9 cellular contexts compared by ENCODE assay signal in the genomic region with DNA sequence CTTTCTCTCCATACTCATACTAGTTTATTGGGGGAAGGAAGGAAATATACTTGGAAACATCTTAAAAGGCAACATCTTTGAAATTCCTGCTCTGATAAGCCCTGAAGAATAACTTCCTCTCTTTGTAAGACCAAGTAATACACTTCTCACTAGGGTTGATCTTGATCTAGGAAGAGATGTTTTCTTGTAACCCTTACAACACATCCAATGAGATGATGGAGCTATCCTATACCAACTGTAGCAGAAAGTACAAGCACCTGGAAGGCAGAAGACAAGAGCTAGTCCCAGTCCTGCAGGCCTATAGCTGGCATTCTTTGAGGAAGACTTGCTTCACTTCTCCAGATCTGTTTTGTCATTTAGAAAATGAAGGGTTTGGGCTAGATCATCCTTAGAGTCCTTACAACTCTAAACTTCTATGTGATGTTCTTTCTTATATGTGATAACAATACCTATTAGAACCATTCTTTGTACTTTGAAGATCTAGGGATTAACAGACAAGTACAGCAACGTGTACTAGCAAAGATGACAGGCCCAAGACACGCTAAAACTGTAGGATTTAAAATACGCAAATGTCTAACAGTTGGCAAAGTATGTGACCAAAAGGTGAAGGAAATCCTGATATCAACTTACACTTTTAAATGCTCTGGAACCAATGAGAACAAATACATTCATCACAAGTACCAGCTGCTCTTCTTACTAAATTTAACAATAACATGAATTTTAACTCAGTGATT. TPM values are rescaled to one million over a fixed set of nuclear protein-coding genes. Genes with fewer than 3 reads are reported as not detected.
A peak's percentile ranks its signal among the peaks of the same experiment; 100 is the strongest.
DNase-seq lines count a peak whose midpoint lies in the region; ATAC-seq and TF ChIP-seq lines count a peak whose summit lies in the region.
"Had no signal": no experiment of that assay in that cellular context is flagged by ENCODE, and none has a peak within 500 bp of the region (broad histone marks: within the 10 kb centered on the region; RNA-seq: fewer than 3 reads in every experiment).

No MANE protein-coding gene starts in this region.

- H3K27ac Mint-ChIP-seq in CD4-positive, alpha-beta T cell = peak overlapping the region; percentile 95
- H3K27ac Mint-ChIP-seq in HFFc6 (no peak overlapping the region), nephron progenitor cell (no peak overlapping the region)

- H3K4me1 Mint-ChIP-seq in CD4-positive, alpha-beta T cell (ENCODE audit: low read depth) = peaks cover 70% of the 10 kb centered on the region
- H3K4me1 Mint-ChIP-seq in HFFc6 (ENCODE audit: low read depth) = peaks cover 15% of the 10 kb centered on the region
- H3K4me1 Mint-ChIP-seq in nephron progenitor cell = peaks cover 16% of the 10 kb centered on the region

- no peaks in the 10 kb centered on the region for H3K9me3 ChIP-seq in CD4-positive, alpha-beta T cell (ENCODE audit: control insufficient read depth, low read length)

- DNase-seq in CD4-positive, alpha-beta T cell = no peak
- no peak for DNase-seq in HFFc6
- DNase-seq in nephron progenitor cell = no peak
- DNase-seq in NCI-H446 treated with DMSO at 0.1 percent for 48 hours (lab: John Stamatoyannopoulos, UW) = no peak

- peak overlapping the region; percentile 96 for H3K27ac ChIP-seq in CD4-positive, alpha-beta T cell (ENCODE audit: low read depth, low read length)
- H3K27ac ChIP-seq in angular gyrus (ENCODE audit: low read depth, low read length) = peak overlapping the region; percentile 76
- H3K27ac ChIP-seq: cardiac muscle cell had no signal

- no peaks in the 10 kb centered on the region for H3K27me3 Mint-ChIP-seq in CD4-positive, alpha-beta T cell
- H3K27me3 Mint-ChIP-seq in HFFc6 (ENCODE audit: insufficient read depth) (peaks cover 4% of the 10 kb centered on the region; the same call in 1 of the 2 replicates), nephron progenitor cell (ENCODE audit: low read depth, poor library complexity) (peaks cover 58% of the 10 kb centered on the region)

- intact Hi-C loops in CD4-positive, alpha-beta T cell (cut with DNase I, micrococcal nuclease) = loop anchor here (1.0 to 10.0 kb wide), 8 partner anchors 12 to 1134 kb away; partner anchors contain the start of gene STK17B (in 1 of the 2)

- peak overlapping the region; percentile 95 for H3K4me3 Mint-ChIP-seq in CD4-positive, alpha-beta T cell
- H3K4me3 Mint-ChIP-seq in HFFc6 (peak overlapping the region; percentile 88), nephron progenitor cell (peak overlapping the region; percentile 90)

- ATAC-seq in CD4-positive, alpha-beta T cell (ENCODE audit: poor library complexity) = no peak
- no peak for ATAC-seq in HG03139 (IDR thresholded peaks at IDR 0.05; ENCODE audit: unreplicated experiment)
- ATAC-seq in GM21737 (IDR thresholded peaks at IDR 0.05; ENCODE audit: unreplicated experiment) = no peak
- no peak for ATAC-seq in GM18511 (IDR thresholded peaks at IDR 0.05; ENCODE audit: unreplicated experiment)

- peaks cover 49% of the 10 kb centered on the region for H3K36me3 Mint-ChIP-seq in CD4-positive, alpha-beta T cell (ENCODE audit: low read depth)
- H3K36me3 Mint-ChIP-seq in HFFc6 (ENCODE audit: low read depth) (no peaks in the 10 kb centered on the region), nephron progenitor cell (ENCODE audit: low read depth) (no peaks in the 10 kb centered on the region)

- TF ChIP-seq CTCF in CD4-positive, alpha-beta T cell (IDR thresholded peaks at IDR 0.05) = no peak
- TF ChIP-seq CTCF in HFFc6 (IDR thresholded peaks at IDR 0.05) (no peak), nephron progenitor cell (IDR thresholded peaks at IDR 0.05) (no peak)

- CTCF ChIA-PET in CD4-positive, alpha-beta T cell (lab: Charles Lee) = interaction anchor here (1.0 to 8.1 kb wide), 11 partner anchors 9 to 195 kb away, joined by 3 to 69 read pairs (median 7); no protein-coding TSS in a partner anchor

- H3K9me3 Mint-ChIP-seq in CD4-positive, alpha-beta T cell = no peaks in the 10 kb centered on the region
- H3K9me3 Mint-ChIP-seq in HFFc6 (no peaks in the 10 kb centered on the region), nephron progenitor cell (no peaks in the 10 kb centered on the region)

- no peaks in the 10 kb centered on the region for H3K27me3 ChIP-seq in CD4-positive, alpha-beta T cell (ENCODE audit: control insufficient read depth, insufficient read depth, low read length)

- POLR2A ChIA-PET in CD4-positive, alpha-beta T cell (lab: Charles Lee) = interaction anchor here (0.6 to 20.5 kb wide), 27 partner anchors 12 to 1747 kb away, joined by 3 to 754 read pairs (median 10); partner anchors contain the start of genes HSPD1 and HSPE1

RNA-seq across cellular contexts. Expression of gene ANKRD44, which starts 1.8 kb away (rescaled TPM):
- 100 to 1,000 TPM; 170 to 186 TPM for total RNA-seq in CD4-positive, alpha-beta T cell
- 1 to 10 TPM; 3.8 to 5.7 (median 4.7) TPM for total RNA-seq in HFFc6 (2021; fragmentation: NEBNext Ultra II Directional; extraction: Animal tissue kit (Norgen Biotek cat#: 25700))

Comparison
In these comparisons a context has a peak if more than half of its experiments do, and no peak if none do; other contexts are left out.
1. RNA of gene ANKRD44, which starts 1.8 kb away (total RNA-seq): 170 to 186 TPM in CD4-positive, alpha-beta T cell; 3.8 to 5.7 TPM in HFFc6; every median in the first group is over 10 times any median in the second.
2. Peak in every context shown above with its lines, with median percentiles within 50 percentile points of each other: H3K4me3 Mint-ChIP-seq.